In genomic region chr1:112576240-112576639, GRCh38 we compare ENCODE assay signal across 21 cellular contexts.
"Had no signal": no experiment of that assay in that cellular context is flagged by ENCODE, and none has a peak within 500 bp of the region (broad histone marks: within the 10 kb centered on the region; RNA-seq: fewer than 3 reads in every experiment).

No MANE protein-coding gene starts in this region.

- DNase-seq: activated CD4-positive, alpha-beta memory T cell treated with anti-CD3 and anti-CD28 coated beads, Interleukin-2, amount 10 ng/mL, durations not matched to agents 7 days and 5 days; activated CD4-positive, alpha-beta T cell treated with anti-CD3 and anti-CD28 coated beads for 36 hours; activated CD4-positive, alpha-beta T cell treated with anti-CD3 and anti-CD28 coated beads, Interleukin-2, amount 50 U/mL, for 1 hour; activated CD8-positive, alpha-beta memory T cell treated with anti-CD3 and anti-CD28 coated beads, Interleukin-2, amount 50 U/mL, for 4 hours; activated naive CD4-positive, alpha-beta T cell treated with anti-CD3 and anti-CD28 coated beads, Interleukin-2, amount 50 U/mL, for 16 hours; activated naive CD8-positive, alpha-beta T cell treated with anti-CD3 and anti-CD28 coated beads, Interleukin-2, amount 10 ng/mL, durations not matched to agents 7 days and 5 days; adrenal gland; anterior cingulate cortex; central memory CD4-positive, alpha-beta T cell; Karpas-422; MM.1S; NCI-H1105 treated with DMSO at 0.1 percent for 48 hours; NCI-H146; NCI-H187 treated with DMSO at 0.1 percent for 48 hours; NCI-H2081 treated with DMSO at 0.1 percent for 48 hours; NCI-H446; NCI-H524; SHP77 treated with DMSO at 0.1 percent for 48 hours; T-helper 1 cell; WERI-Rb-1 had no signal

- H3K9me3 ChIP-seq: adrenal gland, breast epithelium had no signal

- H3K4me1 Mint-ChIP-seq: activated CD4-positive, alpha-beta memory T cell treated with anti-CD3 and anti-CD28 coated beads, Interleukin-2, amount 10 ng/mL, durations not matched to agents 7 days and 5 days; activated CD4-positive, alpha-beta T cell treated with anti-CD3 and anti-CD28 coated beads for 36 hours; activated naive CD8-positive, alpha-beta T cell treated with anti-CD3 and anti-CD28 coated beads, Interleukin-2, amount 10 ng/mL, durations not matched to agents 7 days and 5 days had no signal

- H3K27ac ChIP-seq: adrenal gland, breast epithelium, WERI-Rb-1 had no signal

- H3K27me3 Mint-ChIP-seq: activated CD4-positive, alpha-beta memory T cell treated with anti-CD3 and anti-CD28 coated beads, Interleukin-2, amount 10 ng/mL, durations not matched to agents 7 days and 5 days; activated CD4-positive, alpha-beta T cell treated with anti-CD3 and anti-CD28 coated beads for 36 hours; activated naive CD8-positive, alpha-beta T cell treated with anti-CD3 and anti-CD28 coated beads, Interleukin-2, amount 10 ng/mL, durations not matched to agents 7 days and 5 days had no signal

- H3K27ac Mint-ChIP-seq: activated CD4-positive, alpha-beta memory T cell treated with anti-CD3 and anti-CD28 coated beads, Interleukin-2, amount 10 ng/mL, durations not matched to agents 7 days and 5 days; activated CD4-positive, alpha-beta T cell treated with anti-CD3 and anti-CD28 coated beads for 36 hours; activated naive CD8-positive, alpha-beta T cell treated with anti-CD3 and anti-CD28 coated beads, Interleukin-2, amount 10 ng/mL, durations not matched to agents 7 days and 5 days had no signal

- H3K4me3 ChIP-seq: adrenal gland, breast epithelium had no signal

- H3K4me1 ChIP-seq: adrenal gland, breast epithelium had no signal

- H3K27me3 ChIP-seq: adrenal gland, breast epithelium had no signal

- H3K9me3 Mint-ChIP-seq: activated CD4-positive, alpha-beta memory T cell treated with anti-CD3 and anti-CD28 coated beads, Interleukin-2, amount 10 ng/mL, durations not matched to agents 7 days and 5 days; activated naive CD8-positive, alpha-beta T cell treated with anti-CD3 and anti-CD28 coated beads, Interleukin-2, amount 10 ng/mL, durations not matched to agents 7 days and 5 days had no signal

- H3K36me3 ChIP-seq: breast epithelium had no signal

- ATAC-seq: activated CD4-positive, alpha-beta T cell treated with anti-CD3 and anti-CD28 coated beads for 36 hours had no signal

- H3K4me3 Mint-ChIP-seq: activated CD4-positive, alpha-beta memory T cell treated with anti-CD3 and anti-CD28 coated beads, Interleukin-2, amount 10 ng/mL, durations not matched to agents 7 days and 5 days; activated CD4-positive, alpha-beta T cell treated with anti-CD3 and anti-CD28 coated beads for 36 hours; activated naive CD8-positive, alpha-beta T cell treated with anti-CD3 and anti-CD28 coated beads, Interleukin-2, amount 10 ng/mL, durations not matched to agents 7 days and 5 days had no signal
